Comparison of ENCODE assay signal across 15 cellular contexts in the genomic region with DNA sequence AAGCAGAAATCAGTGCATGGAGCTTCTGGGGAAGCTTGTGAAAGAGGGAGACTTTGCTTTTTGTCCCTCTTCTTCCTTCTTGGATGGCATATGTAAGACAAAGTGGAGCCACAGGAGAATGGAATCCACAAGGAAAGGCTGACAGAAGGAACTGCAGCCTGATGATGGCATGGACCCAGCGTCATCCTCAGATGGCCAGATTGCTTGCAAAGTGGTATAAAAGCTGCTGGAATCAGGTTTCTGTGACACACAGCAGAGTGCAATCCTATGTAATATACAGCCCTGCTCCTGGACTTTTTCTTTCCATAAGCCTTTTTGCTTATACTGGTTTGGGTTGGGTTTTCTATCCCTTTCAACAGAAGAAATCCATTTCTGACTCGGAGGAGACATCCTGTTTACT. TPM values are rescaled to one million over a fixed set of nuclear protein-coding genes. Genes with fewer than 3 reads are reported as not detected.
DNase-seq lines count a peak whose midpoint lies in the region; ATAC-seq and TF ChIP-seq lines count a peak whose summit lies in the region.
"Had no signal": no experiment of that assay in that cellular context is flagged by ENCODE, and none has a peak within 500 bp of the region (broad histone marks: within the 10 kb centered on the region; RNA-seq: fewer than 3 reads in every experiment).

No MANE protein-coding gene starts in this region.

- H3K18ac ChIP-seq in neuronal stem cell (ENCODE audit: low read length): no peak overlapping the region

- ATAC-seq in left cardiac atrium (peak; percentile 24 to 56), Right ventricle myocardium inferior (no peak), GM19397 (IDR thresholded peaks at IDR 0.05; ENCODE audit: unreplicated experiment) (no peak), HG02840 (IDR thresholded peaks at IDR 0.05; ENCODE audit: low FRiP score, unreplicated experiment) (no peak)
- ATAC-seq: activated T-cell treated with anti-CD3 and anti-CD28 coated beads, Interleukin-2, amount 50 U/mL, for 4 hours; naive thymus-derived CD4-positive, alpha-beta T cell had no signal

- H3K9me3 ChIP-seq in esophagus muscularis mucosa: no peaks in the 10 kb centered on the region
- peaks cover 0 to 2% of the 10 kb centered on the region in 2 donors for H3K9me3 ChIP-seq in neuronal stem cell (replicated peaks in 1 of 2; ENCODE audit: control insufficient read depth in 2 of 2, insufficient read depth in 1 of 2, low read depth in 1 of 2, low read length in 2 of 2)

- DNase-seq in left cardiac atrium: no peak
- no peak for DNase-seq in Right ventricle myocardium inferior (ENCODE audit: missing footprints)
- DNase-seq in esophagus muscularis mucosa (ENCODE audit: extremely low spot score): no peak
- no peak for DNase-seq in neuronal stem cell (ENCODE audit: low spot score)
- no peak for DNase-seq in NCI-H146 treated with DMSO at 0.1 percent for 48 hours (lab: John Stamatoyannopoulos, UW; ENCODE audit: unreplicated experiment)
- DNase-seq in NCI-H82 treated with DMSO at 0.1 percent for 48 hours (lab: John Stamatoyannopoulos, UW; ENCODE audit: unreplicated experiment): no peak
- DNase-seq: activated CD4-positive, alpha-beta T cell treated with anti-CD3 and anti-CD28 coated beads, Interleukin-2, amount 10 ng/mL, durations not matched to agents 7 days and 5 days; activated T-cell treated with anti-CD3 and anti-CD28 coated beads, Interleukin-2, amount 50 U/mL, for 4 hours; DMS53; kidney; naive thymus-derived CD4-positive, alpha-beta T cell; NCI-H2227 treated with DMSO at 0.1 percent for 48 hours had no signal

- no peak for TF ChIP-seq EP300 in esophagus muscularis mucosa (IDR thresholded peaks at IDR 0.05)

- H4K91ac ChIP-seq in neuronal stem cell (ENCODE audit: low read depth, low read length, poor library complexity): no peak overlapping the region

- no peak overlapping the region for H2AK5ac ChIP-seq in neuronal stem cell (ENCODE audit: low read depth, low read length)

- peak overlapping the region; percentile 53 for H2AFZ ChIP-seq in neuronal stem cell (ENCODE audit: low read length)

- H3K36me3 ChIP-seq in esophagus muscularis mucosa: no peaks in the 10 kb centered on the region
- H3K36me3 ChIP-seq in neuronal stem cell (replicated peaks in 1 of 2; ENCODE audit: control insufficient read depth in 2 of 2, insufficient read depth in 2 of 2, low read length in 2 of 2): no peaks in the 10 kb centered on the region

- H3K23ac ChIP-seq in neuronal stem cell (ENCODE audit: low read depth, low read length, poor library complexity): no peak overlapping the region

- H3K9ac ChIP-seq in neuronal stem cell (ENCODE audit: low read depth, low read length, poor library complexity): no peak overlapping the region

- no peak for TF ChIP-seq CTCF in esophagus muscularis mucosa (IDR thresholded peaks at IDR 0.05)

- no peak overlapping the region for H4K8ac ChIP-seq in neuronal stem cell (ENCODE audit: low read depth, low read length)

- no peak for TF ChIP-seq POLR2A in esophagus muscularis mucosa (IDR thresholded peaks at IDR 0.05; ENCODE audit: low read depth)

- H3K27ac ChIP-seq in esophagus muscularis mucosa (replicated peaks in 1 of 4): peak overlapping the region in 3 of 4 donors; percentile 36 to 45 (median 36)
- H3K27ac ChIP-seq in neuronal stem cell (replicated peaks; ENCODE audit: low read length): no peak overlapping the region

- H3K4me1 ChIP-seq in esophagus muscularis mucosa (peaks cover 8 to 37% (median 28%) of the 10 kb centered on the region in 4 donors), neuronal stem cell (ENCODE audit: control insufficient read depth in 2 of 2, insufficient read depth in 1 of 2, low read depth in 1 of 2, low read length in 2 of 2) (peaks cover 3 to 6% of the 10 kb centered on the region in 2 donors)

- H3K27me3 ChIP-seq in esophagus muscularis mucosa: no peaks in the 10 kb centered on the region
- H3K27me3 ChIP-seq in neuronal stem cell (ENCODE audit: control insufficient read depth in 3 of 3, insufficient read depth in 3 of 3, low read depth in 1 of 3, low read length in 3 of 3): no peaks in the 10 kb centered on the region

- no peak overlapping the region for H2BK5ac ChIP-seq in neuronal stem cell (ENCODE audit: low read length)

- 58% methylated on average over 2 of the region's 2 CpGs for WGBS in esophagus muscularis mucosa
- no CpG with 5 or more reads among the region's 2 CpGs for WGBS in neuronal stem cell (ENCODE audit: extremely low coverage in 2 of 2, insufficient read length in 2 of 2, insufficient replicate concordance in 1 of 2), 2 donors

- H3K4me3 ChIP-seq in esophagus muscularis mucosa: no peak overlapping the region
- H3K4me3 ChIP-seq in neuronal stem cell (ENCODE audit: low read length in 2 of 2): no peak overlapping the region

- no peak overlapping the region for H3K4me2 ChIP-seq in neuronal stem cell (ENCODE audit: insufficient read depth, low read length, poor library complexity, severe bottlenecking)

- H2BK12ac ChIP-seq in neuronal stem cell (ENCODE audit: low read length): no peak overlapping the region

- H2BK120ac ChIP-seq in neuronal stem cell (ENCODE audit: low read depth, low read length): no peak overlapping the region

- no peak overlapping the region for H2BK15ac ChIP-seq in neuronal stem cell (ENCODE audit: low read length)

- intact Hi-C loops in left cardiac atrium (cut with DNase I): no loop called here
- intact Hi-C loops in Right ventricle myocardium inferior (cut with DNase I): no loop called here
- intact Hi-C loops in esophagus muscularis mucosa (cut with DNase I): no loop called here

- H3K4ac ChIP-seq in neuronal stem cell (ENCODE audit: low read length): no peak overlapping the region

- no peak overlapping the region for H3K14ac ChIP-seq in neuronal stem cell (ENCODE audit: low read length)

- H3K79me1 ChIP-seq in neuronal stem cell (ENCODE audit: low read depth, low read length): no peaks in the 10 kb centered on the region

RNA-seq across cellular contexts. Expression of a gene that starts 31.5 kb away (rescaled TPM):
- 1,000 to 10,000 TPM in 1 of 2 donors, 100 to 1,000 TPM in 1; 807 to 1,125 TPM for total RNA-seq in left cardiac atrium
- total RNA-seq in Right ventricle myocardium inferior: 517 TPM
- total RNA-seq in esophagus muscularis mucosa: 100 to 1,000 TPM; 269 to 875 (median 432) TPM
- 393 TPM for polyA plus RNA-seq in neuronal stem cell (2013, experiment 1 of 2)
- polyA plus RNA-seq in neuronal stem cell (2013, experiment 2 of 2): 374 TPM
- total RNA-seq: B cell had no signal

RNA-seq across cellular contexts. Expression of a gene that starts 40.3 kb away (rescaled TPM):
- total RNA-seq in left cardiac atrium (10 to 100 TPM; 65.6 to 71.9 TPM), Right ventricle myocardium inferior (69.5 TPM), esophagus muscularis mucosa (100 to 1,000 TPM; 101 to 144 (median 114) TPM)
- polyA plus RNA-seq in neuronal stem cell (2013, experiment 1 of 2): 156 TPM
- polyA plus RNA-seq in neuronal stem cell (2013, experiment 2 of 2): 162 TPM

RNA-seq across cellular contexts. Expression of a gene that starts 53.6 kb away (rescaled TPM):
- total RNA-seq in left cardiac atrium (100 to 1,000 TPM; 103 to 128 TPM), Right ventricle myocardium inferior (114 TPM), esophagus muscularis mucosa (10 to 100 TPM; 49.8 to 75.5 (median 63.1) TPM)
- polyA plus RNA-seq in neuronal stem cell (2013, experiment 1 of 2): 94.4 TPM
- polyA plus RNA-seq in neuronal stem cell (2013, experiment 2 of 2): 100 TPM

Comparison
In these comparisons a context has a peak if more than half of its experiments do, and no peak if none do; other contexts are left out.
1. ATAC-seq: peak in left cardiac atrium (2 of 2); none in Right ventricle myocardium inferior (single experiment), GM19397 (single experiment) and HG02840 (single experiment).